ENCODE assay signal across 17 cellular contexts in the genomic region with DNA sequence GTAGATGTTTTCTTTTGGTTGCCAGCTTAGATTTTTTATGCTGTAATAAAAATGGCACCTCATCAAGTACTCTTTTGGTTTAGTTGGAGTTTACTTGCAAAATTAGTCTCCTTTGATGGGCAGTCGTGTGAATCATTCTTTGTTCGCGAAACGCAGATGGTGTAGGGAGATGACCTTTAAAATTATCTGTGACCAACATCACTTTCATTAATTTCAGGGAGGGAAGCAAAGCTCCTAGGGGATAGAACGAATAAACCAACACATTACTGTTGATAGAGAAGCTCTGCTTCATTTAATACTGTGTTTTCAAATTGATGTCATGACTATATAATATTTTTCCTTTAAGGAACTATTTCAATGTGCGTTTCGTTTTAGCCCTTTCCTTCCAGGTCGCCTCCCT.
"Had no signal": no experiment of that assay in that cellular context is flagged by ENCODE, and none has a peak within 500 bp of the region (broad histone marks: within the 10 kb centered on the region; RNA-seq: fewer than 3 reads in every experiment).

No MANE protein-coding gene starts in this region.

- H3K4me1 ChIP-seq: lower lobe of right lung had no signal

- H3K27ac Mint-ChIP-seq: activated B cell treated with CpG ODN at 0.5 μM for 24 hours; activated CD4-positive, alpha-beta memory T cell treated with anti-CD3 and anti-CD28 coated beads for 36 hours; activated naive CD8-positive, alpha-beta T cell; dendritic cell treated with granulocyte-macrophage colony-stimulating factor and Interleukin-4, amounts not matched to agents 40 ng/mL and 50 ng/mL, for 4 days; natural killer cell had no signal

- DNase-seq: activated B cell treated with CpG ODN at 0.5 μM for 24 hours; activated CD4-positive, alpha-beta memory T cell treated with anti-CD3 and anti-CD28 coated beads for 36 hours; activated CD4-positive, alpha-beta T cell treated with anti-CD3 and anti-CD28 coated beads for 4 hours; effector memory CD4-positive, alpha-beta T cell; hypothalamus; lower lobe of right lung; natural killer cell; stimulated activated CD4-positive, alpha-beta T cell treated with anti-CD3 and anti-CD28 coated beads, Interleukin-12 subunit alpha, Interleukin-12 subunit beta, amount 100 ng/mL, for 4 hours; stimulated activated CD4-positive, alpha-beta T cell treated with anti-CD3 and anti-CD28 coated beads, Interleukin-2, amount 100 ng/mL, for 24 hours; stimulated activated naive CD8-positive, alpha-beta T cell treated with anti-CD3 and anti-CD28 coated beads, Interleukin-15, Interleukin-2, amounts not matched to agents 100 U/mL and 50 U/mL, for 24 hours; substantia nigra; tibial artery had no signal

- H3K4me3 Mint-ChIP-seq: activated B cell treated with CpG ODN at 0.5 μM for 24 hours; activated CD4-positive, alpha-beta memory T cell treated with anti-CD3 and anti-CD28 coated beads for 36 hours; activated naive CD8-positive, alpha-beta T cell; dendritic cell treated with granulocyte-macrophage colony-stimulating factor and Interleukin-4, amounts not matched to agents 40 ng/mL and 50 ng/mL, for 4 days; natural killer cell had no signal

- FAIRE-seq: keratinocyte, TTC549 had no signal

- H3K27me3 Mint-ChIP-seq: activated B cell treated with CpG ODN at 0.5 μM for 24 hours; activated CD4-positive, alpha-beta memory T cell treated with anti-CD3 and anti-CD28 coated beads for 36 hours; activated naive CD8-positive, alpha-beta T cell; dendritic cell treated with granulocyte-macrophage colony-stimulating factor and Interleukin-4, amounts not matched to agents 40 ng/mL and 50 ng/mL, for 4 days had no signal

- H3K9me3 ChIP-seq: lower lobe of right lung, tibial artery had no signal

- H3K9me3 Mint-ChIP-seq: activated B cell treated with CpG ODN at 0.5 μM for 24 hours; activated CD4-positive, alpha-beta memory T cell treated with anti-CD3 and anti-CD28 coated beads for 36 hours; dendritic cell treated with granulocyte-macrophage colony-stimulating factor and Interleukin-4, amounts not matched to agents 40 ng/mL and 50 ng/mL, for 4 days; natural killer cell had no signal

- ATAC-seq: lower lobe of right lung; natural killer cell; stimulated activated naive CD8-positive, alpha-beta T cell treated with anti-CD3 and anti-CD28 coated beads, Interleukin-15, Interleukin-2, amounts not matched to agents 100 U/mL and 50 U/mL, for 24 hours had no signal

- H3K4me3 ChIP-seq: cardiac muscle cell, lower lobe of right lung, tibial artery had no signal

- H3K27ac ChIP-seq: cardiac muscle cell, lower lobe of right lung, tibial artery had no signal

- H3K27me3 ChIP-seq: cardiac muscle cell, tibial artery had no signal

- H3K4me1 Mint-ChIP-seq: activated B cell treated with CpG ODN at 0.5 μM for 24 hours, natural killer cell had no signal

- H3K36me3 Mint-ChIP-seq: natural killer cell had no signal
